8 cellular contexts compared by ENCODE assay signal in genomic region chr13:45084515-45084914, GRCh38.
"Had no signal": no experiment of that assay in that cellular context is flagged by ENCODE, and none has a peak within 500 bp of the region (broad histone marks: within the 10 kb centered on the region; RNA-seq: fewer than 3 reads in every experiment).

No MANE protein-coding gene starts in this region.

- H3K4me1 ChIP-seq: HAP-1 had no signal

- H3K27ac ChIP-seq: GM23248 had no signal

- DNase-seq: GM23248, GOT3, H7, HFFc6, IMR-90 had no signal

- H3K9me3 ChIP-seq: HAP-1 had no signal

- H3K36me3 ChIP-seq: HAP-1 had no signal

- H3K4me3 ChIP-seq: GM23248, HAP-1 had no signal

- ATAC-seq: HCT116 had no signal

- FAIRE-seq: HTR-8/SVneo had no signal
